20 cellular contexts compared by ENCODE assay signal in the genomic region with DNA sequence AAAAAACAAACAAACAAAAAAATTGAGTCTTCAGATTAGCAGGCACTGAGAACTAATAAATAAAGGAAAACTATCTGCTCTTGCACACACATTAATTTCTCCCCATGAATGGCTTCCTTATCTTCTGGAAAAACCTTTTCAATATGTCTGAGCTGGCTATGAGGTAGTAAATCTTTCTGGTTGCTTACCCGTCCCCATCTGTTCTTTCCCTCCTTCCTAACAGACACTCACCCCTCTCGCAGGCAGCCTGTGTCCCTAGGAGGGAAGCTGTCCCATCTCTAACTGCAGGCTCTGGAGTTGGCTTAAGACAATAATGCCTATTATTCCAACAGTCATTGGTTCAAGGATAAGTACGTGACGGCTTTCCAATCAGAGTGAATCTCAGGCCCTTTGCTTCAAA. TPM values are rescaled to one million over a fixed set of nuclear protein-coding genes. Genes with fewer than 3 reads are reported as not detected.
DNase-seq lines count a peak whose midpoint lies in the region; ATAC-seq and TF ChIP-seq lines count a peak whose summit lies in the region.
"Had no signal": no experiment of that assay in that cellular context is flagged by ENCODE, and none has a peak within 500 bp of the region (broad histone marks: within the 10 kb centered on the region; RNA-seq: fewer than 3 reads in every experiment).

No MANE protein-coding gene starts in this region.

- H3K4me1 ChIP-seq in esophagus muscularis mucosa (no peaks in the 10 kb centered on the region), osteoblast (ENCODE audit: insufficient read depth, low read length) (no peaks in the 10 kb centered on the region)
- H3K4me1 ChIP-seq: BLaER1 had no signal

- no peak for TF ChIP-seq POLR2A in esophagus muscularis mucosa (IDR thresholded peaks at IDR 0.05; ENCODE audit: low read depth)

- H3K4me2 ChIP-seq in SU-DHL-6 (ENCODE audit: low read depth, low read length, poor library complexity, severe bottlenecking): no peak overlapping the region
- no peak overlapping the region for H3K4me2 ChIP-seq in osteoblast (ENCODE audit: insufficient read depth, low read length)
- H3K4me2 ChIP-seq: BLaER1, GM23338, KMS-11 had no signal

- intact Hi-C loops in esophagus muscularis mucosa (cut with DNase I): no loop called here

- 91% methylated on average over 4 of the region's 4 CpGs for WGBS in esophagus muscularis mucosa

- ATAC-seq in HG02885 (IDR thresholded peaks at IDR 0.05; ENCODE audit: poor library complexity, unreplicated experiment) (no peak), GM21528 (IDR thresholded peaks at IDR 0.05; ENCODE audit: low FRiP score, unreplicated experiment) (no peak), GM21786 (IDR thresholded peaks at IDR 0.05; ENCODE audit: unreplicated experiment) (no peak)
- ATAC-seq: GM23338, HCT116, HepG2 had no signal

- H3F3A ChIP-seq in SU-DHL-6 (ENCODE audit: insufficient read depth): no peaks in the 10 kb centered on the region

- no peaks in the 10 kb centered on the region for H4K20me1 ChIP-seq in SU-DHL-6 (ENCODE audit: low read depth, low read length)
- H4K20me1 ChIP-seq in osteoblast (ENCODE audit: insufficient read depth, low read length): no peaks in the 10 kb centered on the region
- H4K20me1 ChIP-seq: BLaER1 had no signal

- H2AFZ ChIP-seq in SU-DHL-6 (ENCODE audit: low read depth, low read length, severe bottlenecking) (peak overlapping the region; percentile 14), osteoblast (ENCODE audit: low read length) (no peak overlapping the region)
- H2AFZ ChIP-seq: GM23338 had no signal

- no peak for TF ChIP-seq EP300 in esophagus muscularis mucosa (IDR thresholded peaks at IDR 0.05)

- H3K9me2 ChIP-seq in SU-DHL-6 (replicated peaks; ENCODE audit: insufficient read depth, low read length): no peaks in the 10 kb centered on the region

- H3K27ac ChIP-seq in SU-DHL-6 (ENCODE audit: low read depth, low read length) (no peak overlapping the region), esophagus muscularis mucosa (replicated peaks in 1 of 4) (no peak overlapping the region), osteoblast (ENCODE audit: low read depth, low read length) (no peak overlapping the region)
- H3K27ac ChIP-seq: BLaER1, KMS-11 had no signal

- DNase-seq in DMS 273 treated with DMSO at 0.1 percent for 48 hours (lab: John Stamatoyannopoulos, UW) (peak; percentile 2), esophagus muscularis mucosa (ENCODE audit: extremely low spot score) (peak; percentile 86), osteoblast (ENCODE audit: insufficient read length, low spot score, missing footprints) (peak; percentile 39), NCI-H1417 treated with DMSO at 0.1 percent for 48 hours (lab: John Stamatoyannopoulos, UW) (no peak)
- DNase-seq: 8988T; CD4-positive, alpha-beta memory T cell; COR-L47; DMS153; DMS79 treated with DMSO at 0.1 percent for 48 hours; GF-D8; HFFc6 had no signal

- no peaks in the 10 kb centered on the region for H3K9me3 ChIP-seq in SU-DHL-6 (ENCODE audit: insufficient read depth, low read length)
- no peaks in the 10 kb centered on the region for H3K9me3 ChIP-seq in esophagus muscularis mucosa
- H3K9me3 ChIP-seq in osteoblast (ENCODE audit: low read depth, low read length): no peaks in the 10 kb centered on the region
- H3K9me3 ChIP-seq: BLaER1 had no signal

- TF ChIP-seq CTCF in SU-DHL-6 (IDR thresholded peaks at IDR 0.05; ENCODE audit: insufficient read depth, low read length, poor library complexity, severe bottlenecking) (no peak), esophagus muscularis mucosa (IDR thresholded peaks at IDR 0.05) (no peak), osteoblast (IDR thresholded peaks at IDR 0.05; ENCODE audit: extremely low read depth, low read depth, low read length) (no peak)

- H3K79me2 ChIP-seq in SU-DHL-6 (ENCODE audit: insufficient read depth, low read length): no peaks in the 10 kb centered on the region
- H3K79me2 ChIP-seq in osteoblast (ENCODE audit: insufficient read depth, low read length): no peaks in the 10 kb centered on the region

- H3K4me3 ChIP-seq in SU-DHL-6 (ENCODE audit: insufficient read depth, low read length, poor library complexity, severe bottlenecking): no peak overlapping the region
- H3K4me3 ChIP-seq in esophagus muscularis mucosa: no peak overlapping the region
- no peak overlapping the region for H3K4me3 ChIP-seq in osteoblast (ENCODE audit: insufficient read depth, low read length)
- H3K4me3 ChIP-seq: BLaER1, GM23338 had no signal

- no peaks in the 10 kb centered on the region for H3K36me3 ChIP-seq in SU-DHL-6 (ENCODE audit: low read length)
- H3K36me3 ChIP-seq in esophagus muscularis mucosa: no peaks in the 10 kb centered on the region
- H3K36me3 ChIP-seq in osteoblast (ENCODE audit: insufficient read depth, low read length): no peaks in the 10 kb centered on the region
- H3K36me3 ChIP-seq: BLaER1 had no signal

- H3K9ac ChIP-seq in SU-DHL-6 (ENCODE audit: low read length): no peak overlapping the region
- H3K9ac ChIP-seq: BLaER1, KMS-11 had no signal

- H3K27me3 ChIP-seq in SU-DHL-6 (ENCODE audit: low read length) (no peaks in the 10 kb centered on the region), esophagus muscularis mucosa (no peaks in the 10 kb centered on the region), osteoblast (ENCODE audit: insufficient read depth, low read length) (no peaks in the 10 kb centered on the region)

RNA-seq across cellular contexts. Expression of gene SCUBE2, which starts 8.2 kb away (rescaled TPM):
- total RNA-seq in esophagus muscularis mucosa (10 to 100 TPM in 1 of 4 donors, 1 to 10 TPM in 3; 1.7 to 11.5 (median 8.2) TPM), osteoblast (1.8 and 2.7 TPM in 2 replicates)
- total RNA-seq: HepG2 had no signal
